ENCODE assay signal across 7 cellular contexts in genomic region chr14:81170104-81170828, GRCh38. TPM values are rescaled to one million over a fixed set of nuclear protein-coding genes. Genes with fewer than 3 reads are reported as not detected.
DNase-seq lines count a peak whose midpoint lies in the region; ATAC-seq, FAIRE-seq and TF ChIP-seq lines count a peak whose summit lies in the region.

No MANE protein-coding gene starts in this region.

- H3K9me1 ChIP-seq in K562 (ENCODE audit: control insufficient read depth, insufficient read depth, low read length): no peaks in the 10 kb centered on the region

- POLR2A ChIA-PET in K562 (lab: Yijun Ruan, JAX): interaction anchor here (0.7 to 1.2 kb wide), 6 partner anchors 9 to 284 kb away, joined by 3 to 5 read pairs (median 3); partner anchors contain the start of gene GTF2A1

- CTCF ChIA-PET in K562 (lab: Yijun Ruan, JAX; ENCODE audit: low intra/inter-chr PET ratio): interaction anchor here (1.4 kb wide), 1 partner anchor 215 kb away, joined by 5 read pairs; the partner anchor contains the start of gene TSHR

- FAIRE-seq in GM18507 (lab: Jason Lieb, UNC) (peak; percentile 84), K562 (lab: Jason Lieb, UNC) (peak; percentile 93)

- peak; percentile 77 for DNase-seq in GM18507 (ENCODE audit: extremely low spot score, insufficient read length, low read depth)
- peak; percentile 66 for DNase-seq in NCI-H2029 (lab: John Stamatoyannopoulos, UW)
- peak; percentile 83 for DNase-seq in T1000 (lab: John Stamatoyannopoulos, UW)
- DNase-seq in K562 (ENCODE audit: extremely low read depth in 1 of 4, low spot score in 3 of 4): peak; percentile 67 to 85 (median 76)
- DNase-seq in iPS DF 4.7 (ENCODE audit: extremely low read depth, low spot score): peak; percentile 58
- DNase-seq in sigmoid colon: peak; percentile 97

- H3K36me3 ChIP-seq in K562 (ENCODE audit: control insufficient read depth, insufficient read depth, low read length): no peaks in the 10 kb centered on the region
- H3K36me3 ChIP-seq in sigmoid colon: no peaks in the 10 kb centered on the region

- TF ChIP-seq EP300 in K562 (IDR thresholded peaks at IDR 0.05; ENCODE audit: low read length) (no peak), sigmoid colon (IDR thresholded peaks at IDR 0.05) (no peak)

- H2AFZ ChIP-seq in K562 (ENCODE audit: low read depth, low read length): peak overlapping the region; percentile 100

- WGBS in K562 (ENCODE audit: insufficient coverage, low coverage, missing lambda C conversion rate): 14% methylated on average over 17 of the region's 28 CpGs
- WGBS in sigmoid colon, 2 donors: 0% methylated on average over 28 of the region's 28 CpGs

- H3K4me3 ChIP-seq in K562 (peak overlapping the region; percentile 44), sigmoid colon (peak overlapping the region; percentile 59 to 74 (median 68))

- no peaks in the 10 kb centered on the region for H3K79me2 ChIP-seq in K562 (ENCODE audit: control insufficient read depth, insufficient read depth, low read length)

- no peaks in the 10 kb centered on the region for H4K20me1 ChIP-seq in K562 (replicated peaks; ENCODE audit: control insufficient read depth, insufficient read depth, low read length)

- no peaks in the 10 kb centered on the region for H3K27me3 ChIP-seq in K562 (ENCODE audit: control insufficient read depth in 2 of 2, insufficient read depth in 2 of 2, low read length in 2 of 2)
- H3K27me3 ChIP-seq in sigmoid colon: no peaks in the 10 kb centered on the region

- TF ChIP-seq CTCF in K562 (IDR thresholded peaks at IDR 0.05 in 2 of 3, conservative IDR thresholded peaks at IDR 0.05 in 1 of 3; ENCODE audit: insufficient read depth in 2 of 3, low read depth in 1 of 3, low read length in 3 of 3) (peak; percentile 74 to 86 (median 80)), sigmoid colon (IDR thresholded peaks at IDR 0.05) (peak; percentile 55 to 89 (median 85))

- H3K4me2 ChIP-seq in K562 (ENCODE audit: insufficient read depth, low read length): peak overlapping the region; percentile 84

- H3K9me3 ChIP-seq in K562 (replicated peaks; ENCODE audit: control insufficient read depth, insufficient read depth, low read depth, low read length) (no peaks in the 10 kb centered on the region), sigmoid colon (no peaks in the 10 kb centered on the region)

- peak; percentile 60 for TF ChIP-seq RAD21 in K562 (CRISPR knock-in tag; conservative IDR thresholded peaks at IDR 0.05 in 1 of 2, IDR thresholded peaks at IDR 0.05 in 1 of 2)

- H3K4me1 ChIP-seq in K562 (replicated peaks in 1 of 2; ENCODE audit: control insufficient read depth in 2 of 2, insufficient read depth in 2 of 2, low read length in 2 of 2) (peaks cover 0 to 8% of the 10 kb centered on the region in 2 experiments; a peak in 4 of 5 replicates), sigmoid colon (peaks cover 0 to 14% (median 9%) of the 10 kb centered on the region in 4 donors)

- H3K9ac ChIP-seq in K562 (ENCODE audit: insufficient read depth in 1 of 2, low read depth in 2 of 2, low read length in 2 of 2): peak overlapping the region; percentile 76 to 87

- in situ Hi-C loops in K562 (cut with MboI): no loop called here

- BruUV-seq in K562 (replicated peaks; lab: Mats Ljungman, UMichigan): no TSS peak

- TF ChIP-seq POLR2A in K562 (conservative IDR thresholded peaks at IDR 0.05) (peak; percentile 82), sigmoid colon (IDR thresholded peaks at IDR 0.05) (peak; percentile 21 to 60)

- intact Hi-C loops in K562 (cut with micrococcal nuclease) (loop anchor here (2.0 kb wide), 1 partner anchor 295 kb away; no protein-coding TSS in a partner anchor), sigmoid colon (cut with DNase I) (loop anchor here (1.0 to 5.0 kb wide), 3 partner anchors 49 to 218 kb away; no protein-coding TSS in a partner anchor)

- H3K27ac ChIP-seq in K562 (ENCODE audit: extremely low read depth, low read depth, low read length) (peak overlapping the region; percentile 95), sigmoid colon (peak overlapping the region; percentile 90 to 93 (median 92))

- peak; percentile 95 for ATAC-seq in HG02981 (IDR thresholded peaks at IDR 0.05; ENCODE audit: unreplicated experiment)
- ATAC-seq in K562: peak; percentile 99

TF ChIP-seq in K562, 482 proteins besides CTCF, POLR2A, EP300 and RAD21 (continues in another document):
- TF ChIP-seq RFX5 (IDR thresholded peaks at IDR 0.05; ENCODE audit: low read depth, low read length): no peak
- TF ChIP-seq EP400 (IDR thresholded peaks at IDR 0.05): 0 out of 2 replicates have a peak, but pooled peaks have one; percentile 33
- peak; percentile 85 for TF ChIP-seq KDM5B (IDR thresholded peaks at IDR 0.05; ENCODE audit: insufficient replicate concordance, low read depth, low read length)
- peak; percentile 79 for TF ChIP-seq POLR2G (IDR thresholded peaks at IDR 0.05; ENCODE audit: low read depth, low read length)
- peak; percentile 85 for TF ChIP-seq FOSL1 (tag; conservative IDR thresholded peaks at IDR 0.05)
- TF ChIP-seq ZFX (CRISPR knock-in tag; IDR thresholded peaks at IDR 0.05): peak; percentile 60
- 0 out of 2 replicates have a peak, but pooled peaks have one; percentile 35 for TF ChIP-seq DEAF1 (CRISPR knock-in tag; IDR thresholded peaks at IDR 0.05)
- no peak for TF ChIP-seq ZNF146 (CRISPR knock-in tag; IDR thresholded peaks at IDR 0.05; ENCODE audit: unreplicated experiment)
- TF ChIP-seq ZNF511 (CRISPR knock-in tag; IDR thresholded peaks at IDR 0.05): no peak
- TF ChIP-seq NFIX (CRISPR knock-in tag; IDR thresholded peaks at IDR 0.05; ENCODE audit: low read depth): no peak
- no peak for TF ChIP-seq PHF21A (IDR thresholded peaks at IDR 0.05; ENCODE audit: borderline replicate concordance, low read depth)
- TF ChIP-seq TBP (optimal IDR thresholded peaks at IDR 0.05; ENCODE audit: low read depth, low read length): peak; percentile 52
- peak; percentile 46; the same call in 1 of the 2 replicates for TF ChIP-seq CTBP1 (IDR thresholded peaks at IDR 0.05; ENCODE audit: borderline replicate concordance)
- peak; percentile 27 for TF ChIP-seq TAF1 (IDR thresholded peaks at IDR 0.05; ENCODE audit: control insufficient read depth, extremely low read depth, insufficient read depth, low read length, severe bottlenecking)
- peak; percentile 74; the same call in 1 of the 2 replicates for TF ChIP-seq NBN (IDR thresholded peaks at IDR 0.05; ENCODE audit: low read depth)
- TF ChIP-seq ATF3 (IDR thresholded peaks at IDR 0.05): peak; percentile 77
- no peak; the same call in 1 of the 2 replicates for TF ChIP-seq ATF3 (CRISPR knock-in tag; conservative IDR thresholded peaks at IDR 0.05)
- no peak for TF ChIP-seq ZNF785 (CRISPR knock-in tag; IDR thresholded peaks at IDR 0.05)

RNA-seq across cellular contexts. Expression of gene GTF2A1, which starts 50.5 kb away (rescaled TPM):
- total RNA-seq in K562 (2011; cell fraction: chromatin; rRNA removed; ENCODE audit: low replicate concordance): 13.8 and 20.8 TPM in 2 replicates
- 3.3 and 5.3 TPM in 2 replicates for total RNA-seq in K562 (2011; cell fraction: nucleolus; rRNA removed)
- 8.1 and 12.6 TPM in 2 replicates for total RNA-seq in K562 (2011; cell fraction: nucleoplasm; rRNA removed)
- total RNA-seq in K562 (2014; rRNA removed) (14.4 and 14.7 TPM in 2 replicates), K562 (2014; rRNA removed; fragmentation: Illumina TruSeq; extraction: Trizol) (18.5 and 21.2 TPM in 2 replicates), K562 (2015; rRNA removed; fragmentation: Illumina TruSeq; extraction: Trizol) (16.4 and 18.0 TPM in 2 replicates), K562 (2021) (20.9 and 22.8 TPM in 2 replicates), sigmoid colon (10 to 100 TPM; 14.7 to 21.8 (median 20.9) TPM)
- polyA plus RNA-seq in K562 (2011; rRNA removed) (21.9 and 23.6 TPM in 2 replicates), K562 (2014; fragmentation: Illumina TruSeq; extraction: Trizol) (13.0 and 14.6 TPM in 2 replicates), K562 (2014; fragmentation: Nextera tagmentation; extraction: Ambion mirVana) (1 to 10 TPM; 3.4 to 5.2 TPM), K562 (2014; rRNA removed) (12.9 and 15.5 TPM in 2 replicates), sigmoid colon (1 to 10 TPM; 6.0 to 9.1 (median 8.1) TPM)
- polyA plus RNA-seq in K562 (2011; cell fraction: cytosol; rRNA removed): 15.7 and 21.9 TPM in 2 replicates
- 12.3 and 14.5 TPM in 2 replicates for polyA plus RNA-seq in K562 (2011; cell fraction: nucleus; rRNA removed)
- 8.3 and 10.1 TPM in 2 replicates for polyA plus RNA-seq in K562 (2012)
- polyA minus RNA-seq in K562 (2011; rRNA and poly(A)+ RNA removed): 44.1 and 54.7 TPM in 2 replicates
- polyA minus RNA-seq in K562 (2011; cell fraction: cytosol; rRNA and poly(A)+ RNA removed): 18.2 and 35.0 TPM in 2 replicates
- 4.4 and 8.8 TPM in 2 replicates for polyA minus RNA-seq in K562 (2011; cell fraction: nucleus; rRNA and poly(A)+ RNA removed)

Comparison
In these comparisons a context has a peak if more than half of its experiments do, and no peak if none do; other contexts are left out.
1. Peak in every context shown above with its lines: DNase-seq, ATAC-seq, H3K4me3 ChIP-seq and H3K27ac ChIP-seq.